In genomic region chr9:132800038-132800648, GRCh38 we compare ENCODE assay signal across 8 cellular contexts.
DNase-seq lines count a peak whose midpoint lies in the region; ATAC-seq and TF ChIP-seq lines count a peak whose summit lies in the region.

No MANE protein-coding gene starts in this region.

- H4K20me1 ChIP-seq in MM.1S (ENCODE audit: insufficient read depth, low read length): no peaks in the 10 kb centered on the region

- H3K9ac ChIP-seq in MM.1S (ENCODE audit: low read length): no peak overlapping the region

- TF ChIP-seq EP300 in ovary (IDR thresholded peaks at IDR 0.05): no peak

- peak; percentile 79 for DNase-seq in Daoy (ENCODE audit: low read depth)
- DNase-seq in MM.1S: peak; percentile 79
- peak; percentile 69 for DNase-seq in SK-N-DZ (ENCODE audit: low spot score)
- DNase-seq in activated naive CD4-positive, alpha-beta T cell treated with anti-CD3 and anti-CD28 coated beads for 36 hours: peak; percentile 77
- DNase-seq in glutamatergic neuron: peak; percentile 60
- peak; percentile 71 to 84 (median 78) for DNase-seq in ovary
- DNase-seq in thoracic aorta (ENCODE audit: low spot score): peak; percentile 28

- H3K4me2 ChIP-seq in MM.1S (ENCODE audit: low read depth, low read length): peak overlapping the region; percentile 54; the same call in 1 of the 2 replicates

- no peaks in the 10 kb centered on the region for H3K9me2 ChIP-seq in MM.1S (replicated peaks; ENCODE audit: insufficient read depth, low read length)

- H3F3A ChIP-seq in MM.1S (ENCODE audit: insufficient read depth, low read length): no peaks in the 10 kb centered on the region

- no peaks in the 10 kb centered on the region for H3K9me3 ChIP-seq in MM.1S (replicated peaks; ENCODE audit: insufficient read depth, low read length)
- H3K9me3 ChIP-seq in ovary: no peaks in the 10 kb centered on the region
- no peaks in the 10 kb centered on the region for H3K9me3 ChIP-seq in thoracic aorta

- H3K79me2 ChIP-seq in MM.1S (ENCODE audit: low read length): no peaks in the 10 kb centered on the region

- intact Hi-C loops in activated naive CD4-positive, alpha-beta T cell treated with anti-CD3 and anti-CD28 coated beads for 36 hours (cut with micrococcal nuclease): loop anchor here (1.0 to 5.0 kb wide), 5 partner anchors 31 to 388 kb away; no protein-coding TSS in a partner anchor
- intact Hi-C loops in ovary (cut with DNase I): loop anchor here (1.0 to 10.0 kb wide), 5 partner anchors 105 to 385 kb away; partner anchors contain the start of gene CFAP77 (in 1 of the 4)

- peaks cover 81% of the 10 kb centered on the region for H3K27me3 ChIP-seq in MM.1S (replicated peaks; ENCODE audit: insufficient read depth, low read length)
- no peaks in the 10 kb centered on the region for H3K27me3 ChIP-seq in ovary
- H3K27me3 ChIP-seq in thoracic aorta (replicated peaks; ENCODE audit: insufficient read depth): no peaks in the 10 kb centered on the region

- H3K4me1 Mint-ChIP-seq in activated naive CD4-positive, alpha-beta T cell treated with anti-CD3 and anti-CD28 coated beads for 36 hours (ENCODE audit: low read depth): no peaks in the 10 kb centered on the region
- H3K4me1 Mint-ChIP-seq in glutamatergic neuron (ENCODE audit: low read depth, unreplicated experiment): peaks cover 1% of the 10 kb centered on the region

- peak; percentile 84 for TF ChIP-seq CTCF in MM.1S (IDR thresholded peaks at IDR 0.05; ENCODE audit: low read length)
- TF ChIP-seq CTCF in glutamatergic neuron (IDR thresholded peaks at IDR 0.05; ENCODE audit: partially characterized antibody, unreplicated experiment): peak; percentile 95
- peak; percentile 80 to 92 (median 88) for TF ChIP-seq CTCF in ovary (IDR thresholded peaks at IDR 0.05)
- peak; percentile 92 for TF ChIP-seq CTCF in thoracic aorta (IDR thresholded peaks at IDR 0.05)

- no peak for TF ChIP-seq POLR2A in ovary (IDR thresholded peaks at IDR 0.05)

- H2AFZ ChIP-seq in MM.1S (ENCODE audit: low read length): no peak overlapping the region

- WGBS in ovary, 3 donors: 10 to 15% (median 13%) methylated on average over 22 of the region's 22 CpGs

- ATAC-seq in thoracic aorta (ENCODE audit: insufficient number of reproducible peaks, low FRiP score, low read depth) (no peak), GM19328 (IDR thresholded peaks at IDR 0.05; ENCODE audit: unreplicated experiment) (no peak)

- no peaks in the 10 kb centered on the region for H3K36me3 ChIP-seq in MM.1S (replicated peaks; ENCODE audit: insufficient read depth, low read length)
- H3K36me3 ChIP-seq in ovary: no peaks in the 10 kb centered on the region
- no peaks in the 10 kb centered on the region for H3K36me3 ChIP-seq in thoracic aorta

- CTCF ChIA-PET in activated naive CD4-positive, alpha-beta T cell treated with anti-CD3 and anti-CD28 coated beads for 36 hours (lab: Charles Lee): interaction anchor here (0.6 to 1.5 kb wide), 4 partner anchors 31 to 311 kb away, joined by 3 to 4 read pairs (median 4); no protein-coding TSS in a partner anchor

- H3K9me3 Mint-ChIP-seq in activated naive CD4-positive, alpha-beta T cell treated with anti-CD3 and anti-CD28 coated beads for 36 hours: no peaks in the 10 kb centered on the region
- H3K9me3 Mint-ChIP-seq in glutamatergic neuron (ENCODE audit: unreplicated experiment): peaks cover 2% of the 10 kb centered on the region

- H3K27ac Mint-ChIP-seq in activated naive CD4-positive, alpha-beta T cell treated with anti-CD3 and anti-CD28 coated beads for 36 hours: no peak overlapping the region
- no peak overlapping the region for H3K27ac Mint-ChIP-seq in glutamatergic neuron (ENCODE audit: unreplicated experiment)

- no peak overlapping the region for H3K4me3 Mint-ChIP-seq in activated naive CD4-positive, alpha-beta T cell treated with anti-CD3 and anti-CD28 coated beads for 36 hours
- H3K4me3 Mint-ChIP-seq in glutamatergic neuron (ENCODE audit: unreplicated experiment): no peak overlapping the region

- H3K27ac ChIP-seq in MM.1S (ENCODE audit: low read length): no peak overlapping the region
- H3K27ac ChIP-seq in ovary: peak overlapping the region in 1 of 2 donors; percentile 20
- no peak overlapping the region for H3K27ac ChIP-seq in thoracic aorta

- H3K27me3 Mint-ChIP-seq in activated naive CD4-positive, alpha-beta T cell treated with anti-CD3 and anti-CD28 coated beads for 36 hours (ENCODE audit: low read depth): peaks cover 16% of the 10 kb centered on the region
- peaks cover 10% of the 10 kb centered on the region for H3K27me3 Mint-ChIP-seq in glutamatergic neuron (ENCODE audit: unreplicated experiment)

- H3K4me1 ChIP-seq in MM.1S (ENCODE audit: low read length) (no peaks in the 10 kb centered on the region), ovary (ENCODE audit: insufficient read depth) (peaks cover 13% of the 10 kb centered on the region), thoracic aorta (ENCODE audit: control insufficient read depth in 1 of 2, low read depth in 2 of 2) (no peaks in the 10 kb centered on the region)

- H3K36me3 Mint-ChIP-seq in activated naive CD4-positive, alpha-beta T cell treated with anti-CD3 and anti-CD28 coated beads for 36 hours (ENCODE audit: low read depth): no peaks in the 10 kb centered on the region
- no peaks in the 10 kb centered on the region for H3K36me3 Mint-ChIP-seq in glutamatergic neuron (ENCODE audit: unreplicated experiment)

- no peak overlapping the region for H3K4me3 ChIP-seq in MM.1S (ENCODE audit: low read length)
- no peak overlapping the region for H3K4me3 ChIP-seq in ovary
- no peak overlapping the region for H3K4me3 ChIP-seq in thoracic aorta

Comparison
In these comparisons a context has a peak if more than half of its experiments do, and no peak if none do; other contexts are left out.
1. DNase-seq: peak in every context shown above with its lines; median percentile 79 in Daoy; 79 in MM.1S; 78 in ovary; 77 in activated naive CD4-positive, alpha-beta T cell treated with anti-CD3 and anti-CD28 coated beads for 36 hours; 69 in SK-N-DZ; 60 in glutamatergic neuron; 28 in thoracic aorta.